ENCODE assay signal across 8 cellular contexts in the genomic region with DNA sequence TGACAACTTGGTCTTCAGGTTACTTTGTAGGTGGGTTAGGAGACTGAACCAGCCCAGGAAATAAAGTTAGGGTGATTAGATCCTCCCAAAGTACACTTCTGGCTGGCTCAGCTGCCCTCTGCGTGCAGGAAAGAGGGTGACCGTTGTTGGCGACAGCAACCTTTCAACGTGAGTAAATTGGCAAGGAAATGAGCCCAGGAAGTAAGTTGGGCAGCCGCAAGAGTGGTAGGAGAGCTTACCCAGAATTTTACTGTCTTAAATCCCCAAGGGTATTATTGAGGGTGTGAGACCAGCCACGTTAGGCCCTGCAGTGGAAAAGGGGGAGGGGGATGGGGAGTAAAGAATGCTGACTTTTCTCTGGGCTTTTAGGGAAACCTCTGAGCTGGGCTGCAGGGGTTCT. TPM values are rescaled to one million over a fixed set of nuclear protein-coding genes. Genes with fewer than 3 reads are reported as not detected.
DNase-seq lines count a peak whose midpoint lies in the region; ATAC-seq and TF ChIP-seq lines count a peak whose summit lies in the region.

No MANE protein-coding gene starts in this region.

- no peaks in the 10 kb centered on the region for H3K36me3 ChIP-seq in GM06990 (ENCODE audit: control insufficient read depth, insufficient read depth, low read length)
- no peaks in the 10 kb centered on the region for H3K36me3 ChIP-seq in breast epithelium

- H3K27me3 ChIP-seq in GM06990 (replicated peaks; ENCODE audit: control insufficient read depth, insufficient read depth, low read length) (peaks cover 2% of the 10 kb centered on the region), breast epithelium (no peaks in the 10 kb centered on the region)

- intact Hi-C loops in breast epithelium (cut with DNase I; ENCODE audit: low total_unique reads) (no loop called here), posterior vena cava (cut with DNase I) (loop anchor here (5.0 to 10.0 kb wide), 3 partner anchors 73 to 1593 kb away; no protein-coding TSS in a partner anchor)

- TF ChIP-seq POLR2A in breast epithelium (IDR thresholded peaks at IDR 0.05), result no peak

- H3K9me3 ChIP-seq in breast epithelium, result no peaks in the 10 kb centered on the region

- DNase-seq in GM06990 (ENCODE audit: extremely low read depth, insufficient read length) (no peak), T-helper 1 cell (peak; percentile 20 to 85 (median 27)), breast epithelium (ENCODE audit: low spot score in 2 of 2) (peak in 1 of 2 donors; percentile 42), posterior vena cava (ENCODE audit: low spot score) (peak; percentile 62), NCI-H146 treated with DMSO at 0.1 percent for 48 hours (lab: John Stamatoyannopoulos, UW; ENCODE audit: unreplicated experiment) (no peak), DMS153 (lab: John Stamatoyannopoulos, UW) (no peak)

- TF ChIP-seq CTCF in GM06990 (IDR thresholded peaks at IDR 0.05; ENCODE audit: insufficient read depth, low read length, poor library complexity, severe bottlenecking) (no peak), breast epithelium (IDR thresholded peaks at IDR 0.05) (no peak)

- peaks cover 0 to 6% of the 10 kb centered on the region in 2 donors for H3K4me1 ChIP-seq in breast epithelium

- H3K4me3 ChIP-seq in GM06990 (replicated peaks; ENCODE audit: low read depth, low read length) (peak overlapping the region; percentile 71), breast epithelium (peak overlapping the region; percentile 77 to 93 (median 87))

- ATAC-seq in HG03521 (IDR thresholded peaks at IDR 0.05; ENCODE audit: unreplicated experiment) (no peak), HG02970 (IDR thresholded peaks at IDR 0.05; ENCODE audit: low FRiP score, unreplicated experiment) (no peak)

- H3K27ac ChIP-seq in breast epithelium, result peak overlapping the region; percentile 96 to 97

RNA-seq across cellular contexts. Expression of gene TENT5C, which starts 1.6 kb away (rescaled TPM):
- 10 to 100 TPM in 2 of 3 donors, 1 to 10 TPM in 1; 4.0 to 10.2 (median 10.2) TPM for total RNA-seq in breast epithelium
- 10 to 100 TPM in 1 of 2 donors, 1 to 10 TPM in 1; 3.6 to 12.4 TPM for total RNA-seq in posterior vena cava

Comparison
In these comparisons a context has a peak if more than half of its experiments do, and no peak if none do; other contexts are left out.
1. DNase-seq: peak in T-helper 1 cell (5 of 5) and posterior vena cava (single experiment); none in GM06990 (single experiment), NCI-H146 treated with DMSO at 0.1 percent for 48 hours (single experiment) and DMS153 (single experiment).